Comparison of ENCODE assay signal across 13 cellular contexts in the genomic region with DNA sequence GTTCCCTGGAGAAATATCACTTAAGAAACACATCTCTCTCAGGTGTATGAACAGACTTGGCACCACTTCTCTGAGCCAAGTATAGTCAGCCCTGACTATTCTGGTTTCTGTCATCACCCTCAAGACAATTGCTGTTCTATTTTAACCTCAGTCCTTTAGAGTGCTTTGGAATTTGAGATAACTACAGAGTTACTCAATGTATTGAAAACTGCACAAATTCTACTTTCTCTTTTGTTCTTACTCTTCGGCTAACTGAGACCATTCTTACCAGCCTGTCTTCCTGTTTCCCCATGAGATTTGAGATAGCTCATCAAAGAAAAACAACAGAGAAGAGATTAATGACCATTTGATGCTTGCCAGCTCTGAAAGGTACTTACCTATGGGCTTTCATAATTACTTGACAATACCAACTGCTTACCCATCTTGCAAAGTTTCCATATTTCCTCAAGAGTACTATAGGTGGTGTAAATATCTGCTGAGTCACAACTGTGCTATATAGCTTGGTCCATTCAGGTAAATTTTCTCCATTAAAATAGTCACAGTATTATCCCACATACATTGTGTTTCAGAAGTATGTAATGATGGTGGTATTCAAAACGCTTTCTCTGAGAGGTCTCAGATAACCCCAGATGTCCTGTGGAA.
DNase-seq lines count a peak whose midpoint lies in the region; ATAC-seq, FAIRE-seq and TF ChIP-seq lines count a peak whose summit lies in the region.
"Had no signal": no experiment of that assay in that cellular context is flagged by ENCODE, and none has a peak within 500 bp of the region (broad histone marks: within the 10 kb centered on the region; RNA-seq: fewer than 3 reads in every experiment).

No MANE protein-coding gene starts in this region.

- ATAC-seq in DND-41 (ENCODE audit: insufficient read depth, low read depth) (peak; percentile 61), GM19452 (IDR thresholded peaks at IDR 0.05; ENCODE audit: unreplicated experiment) (peak; percentile 70), HG03280 (IDR thresholded peaks at IDR 0.05; ENCODE audit: unreplicated experiment) (peak; percentile 71), GM12878 (peak; percentile 90), GM21528 (IDR thresholded peaks at IDR 0.05; ENCODE audit: low FRiP score, unreplicated experiment) (no peak)

- FAIRE-seq in GM12878 (lab: Jason Lieb, UNC), result no peak

- H3K36me3 ChIP-seq in DND-41 (ENCODE audit: insufficient read depth, low read length) (no peaks in the 10 kb centered on the region), GM12878 (ENCODE audit: control insufficient read depth in 2 of 2, insufficient read depth in 2 of 2, low read length in 1 of 2) (no peaks in the 10 kb centered on the region), HAP-1 (replicated peaks) (no peaks in the 10 kb centered on the region)
- H3K36me3 ChIP-seq: ascending aorta, right lobe of liver, thyroid gland had no signal

- no TSS peak for BruUV-seq in GM12878 (replicated peaks; lab: Mats Ljungman, UMichigan)

- DNase-seq in DND-41, result no peak
- peak; percentile 53 for DNase-seq in GM12878 (ENCODE audit: low read depth, low spot score)
- DNase-seq in cerebellar cortex (ENCODE audit: low spot score), result no peak
- DNase-seq in G401 (ENCODE audit: low spot score), result no peak
- no peak for DNase-seq in HAP-1 (ENCODE audit: low spot score in 2 of 2)
- DNase-seq: erythroblast, KG1, right lobe of liver, thyroid gland had no signal

- intact Hi-C loops in GM12878 (cut with micrococcal nuclease; ENCODE audit: unreplicated experiment), result no loop called here

- no peak for TF ChIP-seq EP300 in GM12878 (IDR thresholded peaks at IDR 0.05; ENCODE audit: borderline replicate concordance in 1 of 2, control insufficient read depth in 1 of 2, low read depth in 2 of 2, low read length in 2 of 2)

- H3K79me2 ChIP-seq in DND-41 (ENCODE audit: insufficient read depth, low read length), result no peaks in the 10 kb centered on the region
- H3K79me2 ChIP-seq in GM12878 (ENCODE audit: control insufficient read depth, insufficient read depth, low read length), result no peaks in the 10 kb centered on the region

- H3K4me3 ChIP-seq in DND-41 (ENCODE audit: low read depth in 1 of 2, low read length in 2 of 2) (no peak overlapping the region), GM12878 (no peak overlapping the region), HAP-1 (no peak overlapping the region)
- H3K4me3 ChIP-seq: ascending aorta, right lobe of liver, thyroid gland had no signal

- H3K9ac ChIP-seq in DND-41 (ENCODE audit: low read depth, low read length), result no peak overlapping the region
- no peak overlapping the region for H3K9ac ChIP-seq in GM12878 (ENCODE audit: control insufficient read depth, insufficient read depth, low read length)

- no peak for TF ChIP-seq RAD21 in GM12878 (IDR thresholded peaks at IDR 0.05; ENCODE audit: insufficient read depth, low read depth, low read length)

- RAD21 ChIA-PET in GM12878 (lab: Charles Lee; ENCODE audit: unreplicated experiment), result no interaction called here

- H3K27ac ChIP-seq in DND-41 (ENCODE audit: low read length) (no peak overlapping the region), GM12878 (ENCODE audit: control insufficient read depth, insufficient read depth) (no peak overlapping the region)
- H3K27ac ChIP-seq: ascending aorta, right lobe of liver, thyroid gland had no signal

- CTCF ChIA-PET in GM12878 (lab: Yijun Ruan, JAX), result interaction anchor here (0.8 to 2.2 kb wide), 2 partner anchors 13 to 48 kb away, joined by 3 to 6 read pairs; no protein-coding TSS in a partner anchor

- in situ Hi-C loops in GM12878 (cut with MboI), result no loop called here
- in situ Hi-C loops in G401 (cut with HindIII; ENCODE audit: low sequenced_read_pairs), result no loop called here
- in situ Hi-C loops in HAP-1 (cut with MboI; ENCODE audit: low sequenced_read_pairs), result no loop called here

- H3K9me3 ChIP-seq in DND-41 (ENCODE audit: insufficient read depth, low read length, severe bottlenecking) (no peaks in the 10 kb centered on the region), GM12878 (replicated peaks; ENCODE audit: control insufficient read depth, insufficient read depth, low read length) (no peaks in the 10 kb centered on the region), HAP-1 (no peaks in the 10 kb centered on the region)
- H3K9me3 ChIP-seq: ascending aorta, right lobe of liver, thyroid gland had no signal

- H4K20me1 ChIP-seq in DND-41 (ENCODE audit: insufficient read depth, low read length), result no peaks in the 10 kb centered on the region
- H4K20me1 ChIP-seq in GM12878 (ENCODE audit: control insufficient read depth, insufficient read depth), result no peaks in the 10 kb centered on the region

- H2AFZ ChIP-seq in DND-41 (ENCODE audit: low read depth, low read length) (no peak overlapping the region), GM12878 (ENCODE audit: control insufficient read depth, low read depth, low read length) (no peak overlapping the region)

- no peak for TF ChIP-seq POLR2A in GM12878 (IDR thresholded peaks at IDR 0.05; ENCODE audit: low read depth, low read length)

- H3K4me2 ChIP-seq in DND-41 (ENCODE audit: insufficient read depth, low read length) (no peak overlapping the region), GM12878 (ENCODE audit: control insufficient read depth, insufficient read depth) (0 out of 2 replicates have a peak overlapping the region, but pooled peaks have one; percentile 1)

- POLR2A ChIA-PET in GM12878 (lab: Charles Lee), result no interaction called here

- no peaks in the 10 kb centered on the region for H3K27me3 ChIP-seq in DND-41 (ENCODE audit: insufficient read depth, low read length, poor library complexity)
- H3K27me3 ChIP-seq in GM12878 (replicated peaks in 1 of 2; ENCODE audit: control insufficient read depth in 2 of 2, insufficient read depth in 2 of 2, low read length in 1 of 2), result no peaks in the 10 kb centered on the region
- H3K27me3 ChIP-seq in HAP-1 (ENCODE audit: low read depth), result no peaks in the 10 kb centered on the region; the same call in 1 of the 2 replicates
- H3K27me3 ChIP-seq: ascending aorta, right lobe of liver, thyroid gland had no signal

- no peak for TF ChIP-seq CTCF in DND-41 (IDR thresholded peaks at IDR 0.05; ENCODE audit: borderline replicate concordance, extremely low read depth, low read length, poor library complexity, severe bottlenecking)
- TF ChIP-seq CTCF in GM12878 (IDR thresholded peaks at IDR 0.05 in 2 of 3, conservative IDR thresholded peaks at IDR 0.05 in 1 of 3; ENCODE audit: control insufficient read depth in 2 of 3, extremely low read depth in 1 of 3, insufficient read depth in 1 of 3, low read depth in 3 of 3, low read length in 3 of 3), result no peak

- 0% methylated on average over 2 of the region's 2 CpGs for WGBS in GM12878 (ENCODE audit: insufficient coverage, insufficient replicate concordance, low lambda C conversion rate, missing lambda C conversion rate)

- H3K4me1 ChIP-seq in DND-41 (ENCODE audit: insufficient read depth, low read length) (no peaks in the 10 kb centered on the region), GM12878 (ENCODE audit: control insufficient read depth, insufficient read depth, low read length) (no peaks in the 10 kb centered on the region), HAP-1 (peaks cover 2% of the 10 kb centered on the region; the same call in 1 of the 2 replicates)
- H3K4me1 ChIP-seq: ascending aorta, right lobe of liver, thyroid gland had no signal

- SMC1A ChIA-PET in GM12878 (lab: Charles Lee; ENCODE audit: uncharacterized antibody, unreplicated experiment), result interaction anchor here (1.5 kb wide), 1 partner anchor 47 kb away, joined by 5 read pairs; no protein-coding TSS in a partner anchor

TF ChIP-seq in GM12878, 131 proteins besides CTCF, POLR2A, EP300 and RAD21:
- TF ChIP-seq JUNB (IDR thresholded peaks at IDR 0.05) (peak; percentile 29; the same call in 1 of the 2 replicates), MTA2 (IDR thresholded peaks at IDR 0.05; ENCODE audit: low read depth) (0 out of 2 replicates have a peak, but pooled peaks have one; percentile 17), RUNX3 (IDR thresholded peaks at IDR 0.05; ENCODE audit: low read length) (no peak), JUND (IDR thresholded peaks at IDR 0.05; ENCODE audit: low read depth, low read length) (no peak), BACH1 (IDR thresholded peaks at IDR 0.05; ENCODE audit: borderline replicate concordance) (peak; percentile 54; the same call in 1 of the 2 replicates), RELB (IDR thresholded peaks at IDR 0.05; ENCODE audit: low read depth) (0 out of 2 replicates have a peak, but pooled peaks have one; percentile 20), PKNOX1 (IDR thresholded peaks at IDR 0.05) (peak; percentile 17; the same call in 1 of the 2 replicates), MEF2B (IDR thresholded peaks at IDR 0.05; ENCODE audit: partially characterized antibody, poor library complexity, severe bottlenecking) (peak; percentile 52)
